ENCODE assay signal across 9 cellular contexts in the genomic region with DNA sequence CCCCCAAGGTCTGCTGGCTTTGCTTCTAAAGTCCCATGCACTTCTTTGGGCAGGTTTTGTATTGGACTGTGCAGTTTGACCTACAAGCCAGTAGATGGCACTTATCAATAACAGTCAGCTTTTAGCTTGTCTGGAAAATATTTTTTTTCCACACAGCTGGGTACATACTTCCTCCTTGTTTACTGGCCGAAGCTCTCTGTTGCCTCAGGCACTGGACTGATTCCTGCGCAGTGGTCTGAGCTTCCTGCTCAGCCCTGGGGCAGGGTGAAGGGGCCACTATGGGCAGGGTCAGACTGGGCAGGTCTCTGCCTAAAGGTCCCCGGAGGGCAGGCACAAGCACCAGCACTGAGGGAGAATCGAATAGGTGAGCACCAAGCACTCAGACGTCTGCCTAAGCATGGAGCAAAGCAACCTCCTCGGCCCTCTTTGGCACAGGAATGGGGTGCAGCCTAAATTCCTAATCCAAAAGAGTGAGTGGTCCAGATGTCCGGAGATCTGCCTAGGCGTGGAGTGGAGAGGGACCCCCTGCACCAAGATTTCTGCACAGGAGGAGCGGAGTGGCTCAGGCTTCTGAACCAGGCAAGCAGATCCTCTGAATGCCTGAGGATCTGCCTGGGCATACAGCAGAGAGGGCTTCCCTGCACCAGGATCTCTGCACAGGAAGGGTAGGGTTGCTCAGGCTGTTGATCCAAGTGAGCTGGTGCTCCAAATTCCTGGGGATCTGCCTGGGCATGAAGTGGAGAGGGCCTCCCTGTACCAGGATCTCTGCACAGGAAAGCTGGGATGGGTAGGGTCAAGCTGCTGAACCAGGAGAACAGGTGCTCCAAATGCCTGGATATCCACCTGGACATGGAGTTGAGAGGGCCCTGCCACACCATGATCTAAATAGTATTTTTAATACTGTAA.
DNase-seq lines count a peak whose midpoint lies in the region; ATAC-seq and TF ChIP-seq lines count a peak whose summit lies in the region.
"Had no signal": no experiment of that assay in that cellular context is flagged by ENCODE, and none has a peak within 500 bp of the region (broad histone marks: within the 10 kb centered on the region; RNA-seq: fewer than 3 reads in every experiment).

No MANE protein-coding gene starts in this region.

- H3K36me3 ChIP-seq in GM23338 (ENCODE audit: insufficient read depth): no peaks in the 10 kb centered on the region

- peaks cover 4% of the 10 kb centered on the region for H3K27me3 Mint-ChIP-seq in GM23338 (ENCODE audit: insufficient read depth, low read depth, poor library complexity)

- no peak overlapping the region for H3K4me2 ChIP-seq in GM23338

- H3K4me3 ChIP-seq in GM23338 (no peak overlapping the region), fibroblast of pulmonary artery (replicated peaks; ENCODE audit: low read depth, low read length) (no peak overlapping the region)

- peak; percentile 88 for ATAC-seq in GM23338
- no peak for ATAC-seq in GM21529 (IDR thresholded peaks at IDR 0.05; ENCODE audit: unreplicated experiment)
- ATAC-seq in HG02973 (IDR thresholded peaks at IDR 0.05; ENCODE audit: unreplicated experiment): no peak

- H3F3A ChIP-seq in GM23338 (replicated peaks; ENCODE audit: low read depth): no peaks in the 10 kb centered on the region

- H2AFZ ChIP-seq in GM23338: peak overlapping the region; percentile 93

- no peaks in the 10 kb centered on the region for H3K27me3 ChIP-seq in GM23338 (ENCODE audit: insufficient read depth)

- no peak overlapping the region for H3K4me3 Mint-ChIP-seq in GM23338
- H3K4me3 Mint-ChIP-seq: central memory CD8-positive, alpha-beta T cell had no signal

- no peaks in the 10 kb centered on the region for H4K20me1 ChIP-seq in GM23338 (replicated peaks; ENCODE audit: insufficient read depth)

- H3K27ac ChIP-seq in GM23338 (ENCODE audit: low read depth): no peak overlapping the region

- H3K36me3 Mint-ChIP-seq in GM23338 (ENCODE audit: low read depth): peaks cover 20% of the 10 kb centered on the region; the same call in 2 of the 3 replicates

- peak; percentile 66 to 73 for TF ChIP-seq CTCF in GM23338 (conservative IDR thresholded peaks at IDR 0.05; ENCODE audit: low read depth in 2 of 2)
- TF ChIP-seq CTCF in fibroblast of pulmonary artery (IDR thresholded peaks at IDR 0.05; ENCODE audit: low read length, missing control alignments): peak; percentile 52

- no peaks in the 10 kb centered on the region for H3K79me2 ChIP-seq in GM23338 (replicated peaks; ENCODE audit: insufficient read depth)

- no peaks in the 10 kb centered on the region for H3K4me1 Mint-ChIP-seq in GM23338
- H3K4me1 Mint-ChIP-seq: central memory CD8-positive, alpha-beta T cell had no signal

- peak overlapping the region; percentile 40; the same call in 1 of the 2 replicates for H3K27ac Mint-ChIP-seq in GM23338

- peaks cover 30% of the 10 kb centered on the region for H3K9me3 Mint-ChIP-seq in GM23338

- H3K9me2 ChIP-seq in GM23338 (ENCODE audit: insufficient read depth): no peaks in the 10 kb centered on the region

- H3K4me1 ChIP-seq in GM23338 (ENCODE audit: insufficient read depth): no peaks in the 10 kb centered on the region

- DNase-seq in COR-L47 (lab: John Stamatoyannopoulos, UW) (peak; percentile 36), GM23338 (ENCODE audit: low spot score) (peak; percentile 54), NCI-H69 (lab: John Stamatoyannopoulos, UW) (peak; percentile 52), fibroblast of pulmonary artery (ENCODE audit: low read depth) (peak; percentile 29), epidermal melanocyte (ENCODE audit: insufficient read length, low spot score) (no peak)
- DNase-seq in stimulated activated CD4-positive, alpha-beta T cell treated with anti-CD3 and anti-CD28 coated beads, Interleukin-4, amount 100 ng/mL, for 1 hour: no peak

TF ChIP-seq in GM23338, 12 proteins besides CTCF, POLR2A, EP300 and RAD21:
- TF ChIP-seq ZNF114 (CRISPR knock-in tag; IDR thresholded peaks at IDR 0.05) (no peak), NANOG (IDR thresholded peaks at IDR 0.05; ENCODE audit: borderline replicate concordance) (no peak)

Comparison
In these comparisons a context has a peak if more than half of its experiments do, and no peak if none do; other contexts are left out.
1. DNase-seq: peak in COR-L47 (single experiment), GM23338 (single experiment), NCI-H69 (single experiment) and fibroblast of pulmonary artery (single experiment); none in stimulated activated CD4-positive, alpha-beta T cell treated with anti-CD3 and anti-CD28 coated beads, Interleukin-4, amount 100 ng/mL, for 1 hour (single experiment) and epidermal melanocyte (single experiment).